19 cellular contexts compared by ENCODE assay signal in the genomic region with DNA sequence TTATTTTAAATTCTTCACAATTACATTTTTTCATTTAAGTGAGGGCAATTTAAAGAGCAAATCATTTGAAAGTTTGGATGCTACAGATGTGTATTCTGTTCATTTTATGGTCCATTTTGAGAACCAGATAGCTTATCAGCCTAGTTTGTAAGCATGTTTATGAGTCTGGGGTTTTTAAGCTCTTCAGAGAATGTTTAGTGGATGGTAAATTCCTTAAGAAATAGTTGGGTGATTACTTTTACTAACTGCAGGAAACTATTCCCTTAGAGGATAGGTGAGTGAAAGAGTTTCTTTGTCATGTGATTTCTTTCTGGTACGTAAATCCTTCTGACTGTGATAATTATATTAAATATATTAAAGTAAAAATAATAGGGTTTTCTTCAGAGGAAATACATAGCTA.
"Had no signal": no experiment of that assay in that cellular context is flagged by ENCODE, and none has a peak within 500 bp of the region (broad histone marks: within the 10 kb centered on the region; RNA-seq: fewer than 3 reads in every experiment).

No MANE protein-coding gene starts in this region.

- H3K27ac ChIP-seq: ascending aorta, hepatocyte, left lung, ovary, transverse colon had no signal

- DNase-seq: activated CD4-positive, alpha-beta T cell treated with anti-CD3 and anti-CD28 coated beads, Interleukin-2, amount 50 U/mL, for 1 hour; activated CD4-positive, CD25-positive, alpha-beta regulatory T cell treated with anti-CD3 and anti-CD28 coated beads, Interleukin-2, amount 50 U/mL, for 72 hours; activated CD8-positive, alpha-beta memory T cell treated with anti-CD3 and anti-CD28 coated beads, Interleukin-2, amount 50 U/mL, for 4 hours; activated effector memory CD4-positive, alpha-beta T cell treated with anti-CD3 and anti-CD28 coated beads, Interleukin-2, amount 50 U/mL, for 16 hours; activated naive CD4-positive, alpha-beta T cell treated with anti-CD3 and anti-CD28 coated beads, Interleukin-2, amount 50 U/mL, for 16 hours; activated T-cell treated with anti-CD3 and anti-CD28 coated beads, Interleukin-2, amount 50 U/mL, for 48 hours; cerebellar nuclear complex; effector CD8-positive, alpha-beta T cell; left lung; naive thymus-derived CD8-positive, alpha-beta T cell; ovary; stimulated activated CD8-positive, alpha-beta memory T cell treated with anti-CD3 and anti-CD28 coated beads, Interleukin-4, amount 100 ng/mL, for 48 hours; stimulated activated naive CD4-positive, alpha-beta T cell; substantia nigra; transverse colon; uterus had no signal

- H3K4me3 ChIP-seq: ascending aorta, hepatocyte, left lung, ovary, transverse colon, uterus had no signal

- ATAC-seq: esophagus mucosa; left lung; naive thymus-derived CD8-positive, alpha-beta T cell had no signal

- H3K36me3 ChIP-seq: ascending aorta, left lung, ovary, transverse colon, uterus had no signal

- H3K4me2 ChIP-seq: hepatocyte had no signal

- H3K9me3 ChIP-seq: ascending aorta, left lung, ovary, transverse colon, uterus had no signal

- H2AFZ ChIP-seq: hepatocyte had no signal

- H3K27me3 ChIP-seq: ascending aorta, hepatocyte, left lung, ovary, transverse colon, uterus had no signal

- H3K4me1 ChIP-seq: ascending aorta, left lung, transverse colon, uterus had no signal
